23 cellular contexts compared by ENCODE assay signal in genomic region chr7:49488573-49488972, GRCh38.
"Had no signal": no experiment of that assay in that cellular context is flagged by ENCODE, and none has a peak within 500 bp of the region (broad histone marks: within the 10 kb centered on the region; RNA-seq: fewer than 3 reads in every experiment).

No MANE protein-coding gene starts in this region.

- DNase-seq: dorsolateral prefrontal cortex; effector CD4-positive, alpha-beta T cell; foreskin keratinocyte; heart left ventricle; left cardiac atrium; left lung; naive thymus-derived CD8-positive, alpha-beta T cell; occipital lobe; ovary; posterior cingulate gyrus; psoas muscle; right lobe of liver; small intestine; stimulated activated CD4-positive, alpha-beta T cell treated with anti-CD3 and anti-CD28 coated beads, Interleukin-15, amount 100 ng/mL, for 24 hours; stimulated activated CD4-positive, alpha-beta T cell treated with anti-CD3 and anti-CD28 coated beads, Interleukin-2, amount 100 ng/mL, for 48 hours; stimulated activated naive B cell treated with anti-CD40 and anti-IgM and Interleukin-4, amounts not matched to agents 10 μg/mL and 1 μg/mL and 100 μg/mL, for 72 hours; upper lobe of left lung had no signal

- H3K36me3 Mint-ChIP-seq: naive thymus-derived CD8-positive, alpha-beta T cell; stimulated activated naive B cell treated with anti-CD40 and anti-IgM and Interleukin-4, amounts not matched to agents 10 μg/mL and 1 μg/mL and 100 μg/mL, for 72 hours had no signal

- H3K27ac Mint-ChIP-seq: naive thymus-derived CD8-positive, alpha-beta T cell; stimulated activated naive B cell treated with anti-CD40 and anti-IgM and Interleukin-4, amounts not matched to agents 10 μg/mL and 1 μg/mL and 100 μg/mL, for 72 hours; stimulated activated naive CD8-positive, alpha-beta T cell treated with anti-CD3 and anti-CD28 coated beads, Interleukin-15, Interleukin-2, amounts not matched to agents 100 ng/mL and 50 ng/mL, for 24 hours had no signal

- H3K4me3 ChIP-seq: dorsolateral prefrontal cortex, esophagus muscularis mucosa, gastroesophageal sphincter, heart left ventricle, hepatocyte, left lung, ovary, psoas muscle, right lobe of liver, thoracic aorta, tibial nerve, upper lobe of left lung had no signal

- H3K36me3 ChIP-seq: esophagus muscularis mucosa, gastroesophageal sphincter, heart left ventricle, left lung, ovary, right lobe of liver, thoracic aorta, tibial nerve, upper lobe of left lung had no signal

- H3K4me1 ChIP-seq: esophagus muscularis mucosa, foreskin keratinocyte, gastroesophageal sphincter, heart left ventricle, left lung, psoas muscle, right lobe of liver, tibial nerve, upper lobe of left lung had no signal

- H3K4me3 Mint-ChIP-seq: naive thymus-derived CD8-positive, alpha-beta T cell; stimulated activated naive B cell treated with anti-CD40 and anti-IgM and Interleukin-4, amounts not matched to agents 10 μg/mL and 1 μg/mL and 100 μg/mL, for 72 hours; stimulated activated naive CD8-positive, alpha-beta T cell treated with anti-CD3 and anti-CD28 coated beads, Interleukin-15, Interleukin-2, amounts not matched to agents 100 ng/mL and 50 ng/mL, for 24 hours had no signal

- H3K9me3 ChIP-seq: esophagus muscularis mucosa, gastroesophageal sphincter, heart left ventricle, left lung, ovary, psoas muscle, right lobe of liver, thoracic aorta, tibial nerve, upper lobe of left lung had no signal

- H3K27me3 ChIP-seq: esophagus muscularis mucosa, foreskin keratinocyte, gastroesophageal sphincter, heart left ventricle, hepatocyte, left lung, ovary, right lobe of liver, tibial nerve, upper lobe of left lung had no signal

- H3K27ac ChIP-seq: dorsolateral prefrontal cortex, esophagus muscularis mucosa, foreskin keratinocyte, gastroesophageal sphincter, heart left ventricle, hepatocyte, left lung, ovary, psoas muscle, right lobe of liver, thoracic aorta, tibial nerve, upper lobe of left lung had no signal

- ATAC-seq: foreskin keratinocyte; gastroesophageal sphincter; heart left ventricle; left cardiac atrium; left lung; naive thymus-derived CD8-positive, alpha-beta T cell; psoas muscle; right lobe of liver; stimulated activated naive B cell treated with anti-CD40 and anti-IgM and Interleukin-4, amounts not matched to agents 10 μg/mL and 1 μg/mL and 100 μg/mL, for 72 hours had no signal

- H3K27me3 Mint-ChIP-seq: naive thymus-derived CD8-positive, alpha-beta T cell; stimulated activated naive B cell treated with anti-CD40 and anti-IgM and Interleukin-4, amounts not matched to agents 10 μg/mL and 1 μg/mL and 100 μg/mL, for 72 hours; stimulated activated naive CD8-positive, alpha-beta T cell treated with anti-CD3 and anti-CD28 coated beads, Interleukin-15, Interleukin-2, amounts not matched to agents 100 ng/mL and 50 ng/mL, for 24 hours had no signal

- H3K4me1 Mint-ChIP-seq: naive thymus-derived CD8-positive, alpha-beta T cell; stimulated activated naive B cell treated with anti-CD40 and anti-IgM and Interleukin-4, amounts not matched to agents 10 μg/mL and 1 μg/mL and 100 μg/mL, for 72 hours had no signal

- H2AFZ ChIP-seq: hepatocyte had no signal

- H3K79me2 ChIP-seq: hepatocyte had no signal

- H3K9me3 Mint-ChIP-seq: stimulated activated naive B cell treated with anti-CD40 and anti-IgM and Interleukin-4, amounts not matched to agents 10 μg/mL and 1 μg/mL and 100 μg/mL, for 72 hours; stimulated activated naive CD8-positive, alpha-beta T cell treated with anti-CD3 and anti-CD28 coated beads, Interleukin-15, Interleukin-2, amounts not matched to agents 100 ng/mL and 50 ng/mL, for 24 hours had no signal
